ENCODE assay signal across 9 cellular contexts in the genomic region with DNA sequence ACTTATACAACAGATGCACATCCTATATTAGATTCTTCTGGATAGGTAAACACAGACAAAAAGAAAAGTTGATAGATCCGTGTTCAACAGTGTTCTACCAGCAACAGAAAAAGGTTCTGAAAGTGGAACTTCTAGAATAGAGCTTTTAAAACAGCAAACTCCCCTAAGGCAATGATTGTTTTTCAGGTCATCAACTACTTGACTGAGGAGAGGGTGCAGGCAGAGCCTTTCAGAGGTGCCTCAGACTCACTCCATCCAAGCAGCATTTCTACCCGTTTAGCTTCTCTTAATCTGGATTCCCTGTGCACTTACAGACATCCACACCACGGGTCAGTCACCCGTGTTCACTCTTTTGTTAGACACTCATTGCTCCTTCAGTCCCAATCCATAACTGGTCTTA. TPM values are rescaled to one million over a fixed set of nuclear protein-coding genes. Genes with fewer than 3 reads are reported as not detected.
DNase-seq lines count a peak whose midpoint lies in the region; ATAC-seq and TF ChIP-seq lines count a peak whose summit lies in the region.
"Had no signal": no experiment of that assay in that cellular context is flagged by ENCODE, and none has a peak within 500 bp of the region (broad histone marks: within the 10 kb centered on the region; RNA-seq: fewer than 3 reads in every experiment).

No MANE protein-coding gene starts in this region.

- no peak overlapping the region for H2BK15ac ChIP-seq in IMR-90 (ENCODE audit: low read depth, low read length)

- in situ Hi-C loops in IMR-90 (cut with MboI; ENCODE audit: low sequenced_read_pairs) = no loop called here
- in situ Hi-C loops in G401 (cut with HindIII; ENCODE audit: low sequenced_read_pairs) = no loop called here

- H3K9me1 ChIP-seq in IMR-90 (ENCODE audit: insufficient read depth, low read length) = peaks cover 10% of the 10 kb centered on the region

- no peak overlapping the region for H3K23ac ChIP-seq in IMR-90 (ENCODE audit: low read depth, low read length)

- no peaks in the 10 kb centered on the region for H3K9me3 ChIP-seq in IMR-90 (ENCODE audit: control insufficient read depth, insufficient read depth, low read length)
- no peaks in the 10 kb centered on the region for H3K9me3 ChIP-seq in mesodermal cell (ENCODE audit: control insufficient read depth, low read length)
- no peaks in the 10 kb centered on the region for H3K9me3 ChIP-seq in adrenal gland (replicated peaks in 1 of 3)

- ATAC-seq in GM18858 (IDR thresholded peaks at IDR 0.05; ENCODE audit: unreplicated experiment) (peak; percentile 39), GM21528 (IDR thresholded peaks at IDR 0.05; ENCODE audit: low FRiP score, unreplicated experiment) (peak; percentile 52), IMR-90 (ENCODE audit: low read depth) (no peak), HG03039 (IDR thresholded peaks at IDR 0.05; ENCODE audit: unreplicated experiment) (no peak)

- H4K8ac ChIP-seq in IMR-90 (ENCODE audit: low read depth in 2 of 2, low read length in 2 of 2) = no peak overlapping the region

- CTCF ChIA-PET in IMR-90 (lab: Yijun Ruan, JAX) = interaction anchor here (0.8 kb wide), 1 partner anchor 12 kb away, joined by 3 read pairs; no protein-coding TSS in a partner anchor

- H3K36me3 ChIP-seq in IMR-90 (ENCODE audit: control insufficient read depth, insufficient read depth, low read length) (peaks cover 8% of the 10 kb centered on the region; the same call in 1 of the 2 replicates), mesodermal cell (ENCODE audit: control insufficient read depth, insufficient read depth, low read length) (peaks cover 15% of the 10 kb centered on the region), adrenal gland (replicated peaks in 1 of 2) (no peaks in the 10 kb centered on the region)

- no peak overlapping the region for H2BK5ac ChIP-seq in IMR-90 (ENCODE audit: low read depth, low read length, poor library complexity, severe bottlenecking)

- POLR2A ChIA-PET in IMR-90 (lab: Charles Lee; ENCODE audit: unreplicated experiment) = no interaction called here

- H4K5ac ChIP-seq in IMR-90 (ENCODE audit: low read depth, low read length) = no peak overlapping the region

- H2BK120ac ChIP-seq in IMR-90 (ENCODE audit: low read depth, low read length) = 0 out of 2 replicates have a peak overlapping the region, but pooled peaks have one; percentile 2

- H3K4me1 ChIP-seq in IMR-90 (ENCODE audit: control insufficient read depth, insufficient read depth, low read length) (peaks cover 21% of the 10 kb centered on the region), mesodermal cell (ENCODE audit: control insufficient read depth, insufficient read depth, low read length, poor library complexity, severe bottlenecking) (peaks cover 78% of the 10 kb centered on the region), adrenal gland (replicated peaks in 1 of 2) (peaks cover 0 to 38% of the 10 kb centered on the region in 2 donors)

- H2AK5ac ChIP-seq in IMR-90 (ENCODE audit: low read depth, low read length) = 0 out of 2 replicates have a peak overlapping the region, but pooled peaks have one; percentile 21

- H3K4me3 ChIP-seq in IMR-90 (ENCODE audit: insufficient read depth, low read depth, low read length) = no peak overlapping the region
- no peak overlapping the region for H3K4me3 ChIP-seq in mesodermal cell (ENCODE audit: extremely low read depth, insufficient read depth, low read length, poor library complexity, severe bottlenecking)
- H3K4me3 ChIP-seq in adrenal gland = no peak overlapping the region

- BruUV-seq in IMR-90 (replicated peaks; lab: Mats Ljungman, UMichigan) = no TSS peak

- H3K14ac ChIP-seq in IMR-90 (replicated peaks; ENCODE audit: low read depth, low read length) = no peak overlapping the region

- TF ChIP-seq POLR2A in IMR-90 (IDR thresholded peaks at IDR 0.05; ENCODE audit: low read depth, low read length) (no peak), adrenal gland (IDR thresholded peaks at IDR 0.05) (no peak)

- no peak overlapping the region for H3K9ac ChIP-seq in IMR-90 (ENCODE audit: low read depth, low read length)

- peaks cover 28 to 43% of the 10 kb centered on the region in 2 experiments for H3K79me1 ChIP-seq in IMR-90 (ENCODE audit: low read depth in 1 of 2, low read length in 2 of 2)

- H3K27ac ChIP-seq in IMR-90 (ENCODE audit: insufficient read depth, low read length) (no peak overlapping the region), mesodermal cell (ENCODE audit: low read depth, low read length, severe bottlenecking) (peak overlapping the region; percentile 13), adrenal gland (no peak overlapping the region)

- no peak overlapping the region for H3K4me2 ChIP-seq in IMR-90 (ENCODE audit: low read depth, low read length)

- intact Hi-C loops in IMR-90 (cut with micrococcal nuclease) = no loop called here
- intact Hi-C loops in adrenal gland (cut with DNase I) = no loop called here

- H2AFZ ChIP-seq in IMR-90 (replicated peaks; ENCODE audit: low read length, poor library complexity) = no peak overlapping the region

- no peak overlapping the region for H3K4ac ChIP-seq in IMR-90 (ENCODE audit: low read depth, low read length)

- DNase-seq in IMR-90 (no peak), G401 (ENCODE audit: low spot score) (no peak), adrenal gland (no peak)
- DNase-seq in stimulated activated CD4-positive, alpha-beta T cell treated with anti-CD3 and anti-CD28 coated beads, Interleukin-2, amount 100 ng/mL, for 24 hours = no peak
- DNase-seq: NCI-H2107 had no signal

- H2AK9ac ChIP-seq in IMR-90 (replicated peaks; ENCODE audit: low read depth, low read length, poor library complexity) = no peak overlapping the region

- TF ChIP-seq RAD21 in IMR-90 (IDR thresholded peaks at IDR 0.05; ENCODE audit: low read length) = no peak

- no peak overlapping the region for H2BK20ac ChIP-seq in IMR-90 (ENCODE audit: low read depth, low read length)

- H4K20me1 ChIP-seq in IMR-90 (ENCODE audit: insufficient read depth, low read length) = peaks cover 16% of the 10 kb centered on the region; the same call in 1 of the 2 replicates

- H3K18ac ChIP-seq in IMR-90 (ENCODE audit: low read depth, low read length) = no peak overlapping the region

- dilution Hi-C loops in IMR-90 (cut with HindIII; ENCODE audit: low sequenced_read_pairs, unreplicated experiment) = no loop called here

- H4K91ac ChIP-seq in IMR-90 (ENCODE audit: insufficient read depth, low read depth, low read length) = no peak overlapping the region

- H3K56ac ChIP-seq in IMR-90 (ENCODE audit: extremely low read depth, insufficient read depth, low read length) = no peak overlapping the region

- TF ChIP-seq CTCF in IMR-90 (conservative IDR thresholded peaks at IDR 0.05; ENCODE audit: low read depth, low read length) (no peak), adrenal gland (IDR thresholded peaks at IDR 0.05) (no peak)

- H3K27me3 ChIP-seq in IMR-90 (ENCODE audit: control insufficient read depth, insufficient read depth, low read length) = no peaks in the 10 kb centered on the region
- H3K27me3 ChIP-seq in adrenal gland = no peaks in the 10 kb centered on the region

- no CpG with 5 or more reads among the region's 4 CpGs for WGBS in IMR-90 (ENCODE audit: extremely low coverage in 2 of 2, insufficient read length in 1 of 2), 2 experiments
- 66 to 69% methylated on average over 3 to 4 of the region's 4 CpGs for WGBS in mesodermal cell (ENCODE audit: insufficient coverage in 2 of 2), 2 experiments
- 54 to 63% (median 58%) methylated on average over 4 of the region's 4 CpGs for WGBS in adrenal gland, 4 donors

TF ChIP-seq in IMR-90, 13 proteins besides CTCF, POLR2A, EP300 and RAD21:
- TF ChIP-seq MAFK (IDR thresholded peaks at IDR 0.05; ENCODE audit: low read depth, low read length) (no peak), MXI1 (IDR thresholded peaks at IDR 0.05; ENCODE audit: borderline replicate concordance, low read depth, low read length) (no peak), RFX5 (IDR thresholded peaks at IDR 0.05; ENCODE audit: low read depth, low read length) (no peak), BHLHE40 (IDR thresholded peaks at IDR 0.05; ENCODE audit: low read depth, low read length) (no peak), FOS (IDR thresholded peaks at IDR 0.05; ENCODE audit: low read depth, low read length) (no peak), NFE2L2 (IDR thresholded peaks at IDR 0.05; ENCODE audit: low read depth, low read length) (no peak), RCOR1 (IDR thresholded peaks at IDR 0.05; ENCODE audit: insufficient replicate concordance, low read length) (no peak)
- TF ChIP-seq, protein P1, sequence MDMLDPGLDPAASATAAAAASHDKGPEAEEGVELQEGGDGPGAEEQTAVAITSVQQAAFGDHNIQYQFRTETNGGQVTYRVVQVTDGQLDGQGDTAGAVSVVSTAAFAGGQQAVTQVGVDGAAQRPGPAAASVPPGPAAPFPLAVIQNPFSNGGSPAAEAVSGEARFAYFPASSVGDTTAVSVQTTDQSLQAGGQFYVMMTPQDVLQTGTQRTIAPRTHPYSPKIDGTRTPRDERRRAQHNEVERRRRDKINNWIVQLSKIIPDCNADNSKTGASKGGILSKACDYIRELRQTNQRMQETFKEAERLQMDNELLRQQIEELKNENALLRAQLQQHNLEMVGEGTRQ (IDR thresholded peaks at IDR 0.05; ENCODE audit: low read depth, low read length) = no peak
- TF ChIP-seq, protein P2, sequence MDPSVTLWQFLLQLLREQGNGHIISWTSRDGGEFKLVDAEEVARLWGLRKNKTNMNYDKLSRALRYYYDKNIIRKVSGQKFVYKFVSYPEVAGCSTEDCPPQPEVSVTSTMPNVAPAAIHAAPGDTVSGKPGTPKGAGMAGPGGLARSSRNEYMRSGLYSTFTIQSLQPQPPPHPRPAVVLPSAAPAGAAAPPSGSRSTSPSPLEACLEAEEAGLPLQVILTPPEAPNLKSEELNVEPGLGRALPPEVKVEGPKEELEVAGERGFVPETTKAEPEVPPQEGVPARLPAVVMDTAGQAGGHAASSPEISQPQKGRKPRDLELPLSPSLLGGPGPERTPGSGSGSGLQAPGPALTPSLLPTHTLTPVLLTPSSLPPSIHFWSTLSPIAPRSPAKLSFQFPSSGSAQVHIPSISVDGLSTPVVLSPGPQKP (IDR thresholded peaks at IDR 0.05; ENCODE audit: borderline replicate concordance, low read depth, low read length) = no peak

RNA-seq across cellular contexts. Expression of a gene that starts 28.9 kb away (rescaled TPM):
- total RNA-seq in IMR-90 (2012; rRNA removed) (36.4 and 41.1 TPM in 2 replicates), adrenal gland (10 to 100 TPM; 10.7 to 36.5 (median 21.1) TPM)
- polyA plus RNA-seq in IMR-90 (2012; rRNA removed) (30.8 and 35.1 TPM in 2 replicates), adrenal gland (10 to 100 TPM; 15.5 to 18.9 (median 17.1) TPM)
- 41.7 and 98.8 TPM in 2 replicates for polyA plus RNA-seq in IMR-90 (2012; cell fraction: cytosol; rRNA removed)
- polyA plus RNA-seq in IMR-90 (2012; cell fraction: nucleus; rRNA removed; ENCODE audit: low replicate concordance) = 36.3 and 72.0 TPM in 2 replicates
- polyA plus RNA-seq in mesodermal cell (2013, experiment 1 of 2) = 145 TPM
- 124 TPM for polyA plus RNA-seq in mesodermal cell (2013, experiment 2 of 2)
- total RNA-seq in G401 (2014; rRNA removed; shearing (Covaris generic)) = not detected in 2 replicates

Comparison
In these comparisons a context has a peak if more than half of its experiments do, and no peak if none do; other contexts are left out.
1. ATAC-seq: peak in GM18858 (single experiment) and GM21528 (single experiment); none in IMR-90 (single experiment) and HG03039 (single experiment).
2. RNA of a gene that starts 28.9 kb away (total RNA-seq): 36.4 to 41.1 TPM in IMR-90 and 10.7 to 36.5 TPM in adrenal gland; not detected in G401; every median in the first group is over 10 times any median in the second.